23 cellular contexts compared by ENCODE assay signal in genomic region chr9:100534401-100534800, GRCh38. TPM values are rescaled to one million over a fixed set of nuclear protein-coding genes. Genes with fewer than 3 reads are reported as not detected.
A peak's percentile ranks its signal among the peaks of the same experiment; 100 is the strongest.
DNase-seq lines count a peak whose midpoint lies in the region; ATAC-seq and TF ChIP-seq lines count a peak whose summit lies in the region.
"Had no signal": no experiment of that assay in that cellular context is flagged by ENCODE, and none has a peak within 500 bp of the region (broad histone marks: within the 10 kb centered on the region; RNA-seq: fewer than 3 reads in every experiment).

No MANE protein-coding gene starts in this region.

- H3K27ac Mint-ChIP-seq in endodermal cell: no peak overlapping the region
- no peak overlapping the region for H3K27ac Mint-ChIP-seq in naive thymus-derived CD4-positive, alpha-beta T cell
- H3K27ac Mint-ChIP-seq: activated naive CD4-positive, alpha-beta T cell treated with anti-CD3 and anti-CD28 coated beads for 36 hours; CD4-positive, alpha-beta T cell; immature natural killer cell had no signal

- POLR2A ChIA-PET in naive thymus-derived CD4-positive, alpha-beta T cell (lab: Charles Lee): no interaction called here

- peaks cover 18% of the 10 kb centered on the region for H3K9me3 Mint-ChIP-seq in endodermal cell
- H3K9me3 Mint-ChIP-seq in naive thymus-derived CD4-positive, alpha-beta T cell: peaks cover 0 to 7% (median 0%) of the 10 kb centered on the region in 11 donors
- H3K9me3 Mint-ChIP-seq: activated naive CD4-positive, alpha-beta T cell treated with anti-CD3 and anti-CD28 coated beads for 36 hours; CD4-positive, alpha-beta T cell had no signal

- no peak for ATAC-seq in Right ventricle myocardium superior (ENCODE audit: poor library complexity)
- no peak for ATAC-seq in naive thymus-derived CD4-positive, alpha-beta T cell
- no peak for ATAC-seq in GM19023 (IDR thresholded peaks at IDR 0.05; ENCODE audit: unreplicated experiment)
- ATAC-seq: left ventricle myocardium superior, WTC11 had no signal

- DNase-seq in cardiac muscle cell (ENCODE audit: low read depth in 1 of 2, low spot score in 1 of 2) (no peak), Right ventricle myocardium superior (no peak), endodermal cell (no peak), NCI-H1105 treated with DMSO at 0.1 percent for 48 hours (lab: John Stamatoyannopoulos, UW) (no peak), NCI-H526 (lab: John Stamatoyannopoulos, UW) (no peak)
- no peak for DNase-seq in naive thymus-derived CD4-positive, alpha-beta T cell
- DNase-seq: activated naive CD4-positive, alpha-beta T cell treated with anti-CD3 and anti-CD28 coated beads for 36 hours; anterior cingulate cortex; CD4-positive, alpha-beta T cell; hippocampal formation; immature natural killer cell; left ventricle myocardium superior; NCI-H2081 treated with DMSO at 0.1 percent for 48 hours; NCI-H524; stomach; T-helper 9 cell; upper lobe of left lung had no signal

- H3K27me3 ChIP-seq in cardiac muscle cell (no peaks in the 10 kb centered on the region), endodermal cell (ENCODE audit: control insufficient read depth, insufficient read depth, low read length, poor library complexity, severe bottlenecking) (no peaks in the 10 kb centered on the region)
- no peaks in the 10 kb centered on the region for H3K27me3 ChIP-seq in naive thymus-derived CD4-positive, alpha-beta T cell (ENCODE audit: control insufficient read depth in 2 of 2, insufficient read depth in 2 of 2, low read length in 2 of 2)
- H3K27me3 ChIP-seq: stomach, upper lobe of left lung had no signal

- TF ChIP-seq CTCF in cardiac muscle cell (IDR thresholded peaks at IDR 0.05; ENCODE audit: low read depth, low read length) (no peak), endodermal cell (conservative IDR thresholded peaks at IDR 0.05) (no peak)

- H3K4me3 Mint-ChIP-seq in endodermal cell: no peak overlapping the region
- H3K4me3 Mint-ChIP-seq in naive thymus-derived CD4-positive, alpha-beta T cell: no peak overlapping the region
- H3K4me3 Mint-ChIP-seq: activated naive CD4-positive, alpha-beta T cell treated with anti-CD3 and anti-CD28 coated beads for 36 hours; CD4-positive, alpha-beta T cell; immature natural killer cell; neural crest cell; WTC11 had no signal

- CTCF ChIA-PET in naive thymus-derived CD4-positive, alpha-beta T cell (lab: Charles Lee): no interaction called here

- H3K9me3 ChIP-seq in cardiac muscle cell (ENCODE audit: low read depth): no peaks in the 10 kb centered on the region
- peaks cover 4% of the 10 kb centered on the region for H3K9me3 ChIP-seq in endodermal cell (ENCODE audit: control insufficient read depth, low read length)
- H3K9me3 ChIP-seq in mesodermal cell (ENCODE audit: control insufficient read depth, low read length): no peaks in the 10 kb centered on the region
- H3K9me3 ChIP-seq in naive thymus-derived CD4-positive, alpha-beta T cell (ENCODE audit: control insufficient read depth in 2 of 3, low read length in 3 of 3): no peaks in the 10 kb centered on the region
- H3K9me3 ChIP-seq: stomach, upper lobe of left lung had no signal

- peaks cover 45% of the 10 kb centered on the region for H3K36me3 Mint-ChIP-seq in endodermal cell (ENCODE audit: low read depth)
- no peaks in the 10 kb centered on the region for H3K36me3 Mint-ChIP-seq in naive thymus-derived CD4-positive, alpha-beta T cell
- H3K36me3 Mint-ChIP-seq: immature natural killer cell had no signal

- no peaks in the 10 kb centered on the region for H3K4me1 ChIP-seq in cardiac muscle cell (ENCODE audit: low read depth)
- H3K4me1 ChIP-seq in endodermal cell (ENCODE audit: control insufficient read depth, insufficient read depth, low read length): no peaks in the 10 kb centered on the region
- no peaks in the 10 kb centered on the region for H3K4me1 ChIP-seq in mesodermal cell (ENCODE audit: control insufficient read depth, insufficient read depth, low read length, poor library complexity, severe bottlenecking)
- no peaks in the 10 kb centered on the region for H3K4me1 ChIP-seq in naive thymus-derived CD4-positive, alpha-beta T cell (ENCODE audit: control insufficient read depth in 2 of 2, insufficient read depth in 2 of 2, low read length in 2 of 2)
- H3K4me1 ChIP-seq: stomach, upper lobe of left lung had no signal

- H3K36me3 ChIP-seq in cardiac muscle cell (no peaks in the 10 kb centered on the region), endodermal cell (ENCODE audit: control insufficient read depth, insufficient read depth, low read length) (peaks cover 21% of the 10 kb centered on the region), mesodermal cell (ENCODE audit: control insufficient read depth, insufficient read depth, low read length) (peaks cover 16% of the 10 kb centered on the region)
- H3K36me3 ChIP-seq in naive thymus-derived CD4-positive, alpha-beta T cell (ENCODE audit: control insufficient read depth in 2 of 3, insufficient read depth in 3 of 3, low read length in 3 of 3): no peaks in the 10 kb centered on the region
- H3K36me3 ChIP-seq: upper lobe of left lung had no signal

- WGBS in endodermal cell (ENCODE audit: insufficient coverage in 1 of 2, insufficient read length in 1 of 2), 2 experiments: 91 to 98% methylated on average over 4 of the region's 4 CpGs
- WGBS in mesodermal cell (ENCODE audit: insufficient coverage in 2 of 2), 2 experiments: 100% methylated on average over 1 to 3 of the region's 4 CpGs

- H3K9ac ChIP-seq in endodermal cell (ENCODE audit: extremely low read depth, low read length, poor library complexity, severe bottlenecking): no peak overlapping the region

- H3K27ac ChIP-seq in cardiac muscle cell (peak overlapping the region; percentile 4), endodermal cell (ENCODE audit: low read depth, low read length) (peak overlapping the region; percentile 19), mesodermal cell (ENCODE audit: low read depth, low read length, severe bottlenecking) (peak overlapping the region; percentile 29)
- no peak overlapping the region for H3K27ac ChIP-seq in naive thymus-derived CD4-positive, alpha-beta T cell (ENCODE audit: low read depth, low read length)
- H3K27ac ChIP-seq: epithelial cell of prostate, stomach, upper lobe of left lung had no signal

- no peaks in the 10 kb centered on the region for H3K4me1 Mint-ChIP-seq in endodermal cell
- no peaks in the 10 kb centered on the region for H3K4me1 Mint-ChIP-seq in naive thymus-derived CD4-positive, alpha-beta T cell
- H3K4me1 Mint-ChIP-seq: immature natural killer cell, WTC11 had no signal

- H3K27me3 Mint-ChIP-seq in endodermal cell (ENCODE audit: insufficient read depth): no peaks in the 10 kb centered on the region
- H3K27me3 Mint-ChIP-seq in naive thymus-derived CD4-positive, alpha-beta T cell: no peaks in the 10 kb centered on the region
- H3K27me3 Mint-ChIP-seq: CD4-positive, alpha-beta T cell had no signal

- H3K4me3 ChIP-seq in cardiac muscle cell: no peak overlapping the region
- no peak overlapping the region for H3K4me3 ChIP-seq in endodermal cell (ENCODE audit: low read length)
- H3K4me3 ChIP-seq in mesodermal cell (ENCODE audit: extremely low read depth, insufficient read depth, low read length, poor library complexity, severe bottlenecking): no peak overlapping the region
- H3K4me3 ChIP-seq in naive thymus-derived CD4-positive, alpha-beta T cell (ENCODE audit: low read length): no peak overlapping the region
- H3K4me3 ChIP-seq: stomach, upper lobe of left lung had no signal

- intact Hi-C loops in Right ventricle myocardium superior (cut with DNase I): no loop called here
- intact Hi-C loops in naive thymus-derived CD4-positive, alpha-beta T cell (cut with micrococcal nuclease): no loop called here

RNA-seq across cellular contexts. Expression of gene CAVIN4, which starts 43.5 kb away (rescaled TPM):
- total RNA-seq in cardiac muscle cell: 2.3 and 2.4 TPM in 2 replicates
- 1.6 and 4.0 TPM in 2 replicates for polyA plus RNA-seq in cardiac muscle cell
- 66.6 TPM for total RNA-seq in Right ventricle myocardium superior
- total RNA-seq in endodermal cell: 10 to 100 TPM in 1 of 2 donors, 1 to 10 TPM in 1; 9.0 to 10.1 TPM
- 5.7 TPM for polyA plus RNA-seq in endodermal cell (2013, experiment 1 of 2)
- 6.7 TPM for polyA plus RNA-seq in endodermal cell (2013, experiment 2 of 2)
- 3.5 TPM for polyA plus RNA-seq in mesodermal cell (2013, experiment 1 of 2)
- 3.0 TPM for polyA plus RNA-seq in mesodermal cell (2013, experiment 2 of 2)
- total RNA-seq in naive thymus-derived CD4-positive, alpha-beta T cell: under 1 TPM in 2 of 5 experiments, not detected in 3; 0.07 to 0.13 TPM
- polyA plus RNA-seq in naive thymus-derived CD4-positive, alpha-beta T cell: not detected
- total RNA-seq: activated naive CD4-positive, alpha-beta T cell treated with anti-CD3 and anti-CD28 coated beads for 36 hours; mononuclear cell had no signal
- polyA plus RNA-seq: immature natural killer cell had no signal
